Comparison of ENCODE assay signal across 1 cellular context in genomic region chr17:74776044-74776962, GRCh38.
A peak's percentile ranks its signal among the peaks of the same experiment; 100 is the strongest.
TF ChIP-seq lines count a peak whose summit lies in the region.

Gene NAT9 (minus strand): TSS chr17:74776345. CDS start chr17:74775698, 647 bp downstream.

TF ChIP-seq in HepG2, 621 proteins besides CTCF, POLR2A, EP300 and RAD21 (continued from another document and continues in another):
- no peak for TF ChIP-seq CREBL2 (CRISPR knock-in tag; IDR thresholded peaks at IDR 0.05; ENCODE audit: borderline replicate concordance)
- peak; percentile 95 for TF ChIP-seq PHF20 (CRISPR knock-in tag; IDR thresholded peaks at IDR 0.05)
- TF ChIP-seq FOSL2 (CRISPR knock-in tag; IDR thresholded peaks at IDR 0.05), result peak; percentile 56
- TF ChIP-seq MXD1 (CRISPR knock-in tag; IDR thresholded peaks at IDR 0.05), result peak; percentile 96
- no peak for TF ChIP-seq PAF1 (CRISPR knock-in tag; IDR thresholded peaks at IDR 0.05)
- no peak for TF ChIP-seq ZSCAN5A (CRISPR knock-in tag; IDR thresholded peaks at IDR 0.05; ENCODE audit: borderline replicate concordance)
- TF ChIP-seq ZNF451 (CRISPR knock-in tag; IDR thresholded peaks at IDR 0.05), result peak; percentile 58
- TF ChIP-seq STAT6 (CRISPR knock-in tag; IDR thresholded peaks at IDR 0.05; ENCODE audit: borderline replicate concordance), result no peak
- no peak for TF ChIP-seq PCBP2 (optimal IDR thresholded peaks at IDR 0.05; ENCODE audit: low read depth, low read length, poor library complexity, severe bottlenecking)
- TF ChIP-seq NFYC (CRISPR knock-in tag; IDR thresholded peaks at IDR 0.05), result peak; percentile 93
- no peak for TF ChIP-seq ISX (CRISPR knock-in tag; conservative IDR thresholded peaks at IDR 0.05)
- TF ChIP-seq POLR2AphosphoS5 (IDR thresholded peaks at IDR 0.05; ENCODE audit: low read depth, low read length), result peak; percentile 85
- TF ChIP-seq ZNF501 (CRISPR knock-in tag; IDR thresholded peaks at IDR 0.05), result peak; percentile 94
- TF ChIP-seq ZNF782 (CRISPR knock-in tag; IDR thresholded peaks at IDR 0.05; ENCODE audit: borderline replicate concordance), result peak; percentile 82; the same call in 1 of the 2 replicates
- TF ChIP-seq ZNF432 (CRISPR knock-in tag; IDR thresholded peaks at IDR 0.05; ENCODE audit: borderline replicate concordance), result no peak
- TF ChIP-seq ZNF704 (CRISPR knock-in tag; IDR thresholded peaks at IDR 0.05; ENCODE audit: borderline replicate concordance), result no peak
- TF ChIP-seq IRF9 (CRISPR knock-in tag; IDR thresholded peaks at IDR 0.05; ENCODE audit: borderline replicate concordance), result peak; percentile 84; the same call in 1 of the 2 replicates
- TF ChIP-seq PPARG (CRISPR knock-in tag; conservative IDR thresholded peaks at IDR 0.05), result no peak; the same call in 1 of the 2 replicates
- no peak; the same call in 1 of the 2 replicates for TF ChIP-seq NR2F2 (IDR thresholded peaks at IDR 0.05; ENCODE audit: borderline replicate concordance, low read depth)
- TF ChIP-seq ZBTB33 (CRISPR knock-in tag; IDR thresholded peaks at IDR 0.05), result no peak
- TF ChIP-seq POGK (CRISPR knock-in tag; conservative IDR thresholded peaks at IDR 0.05), result peak; percentile 88; the same call in 1 of the 2 replicates
- peak; percentile 83; the same call in 1 of the 2 replicates for TF ChIP-seq ZFP36L1 (CRISPR knock-in tag; IDR thresholded peaks at IDR 0.05)
- no peak for TF ChIP-seq ZNF703 (CRISPR knock-in tag; IDR thresholded peaks at IDR 0.05; ENCODE audit: borderline replicate concordance)
- peak; percentile 43; the same call in 1 of the 2 replicates for TF ChIP-seq ZNF552 (CRISPR knock-in tag; IDR thresholded peaks at IDR 0.05; ENCODE audit: borderline replicate concordance)
- peak; percentile 92 for TF ChIP-seq ZFX (CRISPR knock-in tag; IDR thresholded peaks at IDR 0.05; ENCODE audit: low read depth)
- peak; percentile 77 for TF ChIP-seq ZMYM4 (CRISPR knock-in tag; IDR thresholded peaks at IDR 0.05)
- no peak for TF ChIP-seq E2F2 (CRISPR knock-in tag; IDR thresholded peaks at IDR 0.05; ENCODE audit: borderline replicate concordance)
- TF ChIP-seq AKAP8 (CRISPR knock-in tag; IDR thresholded peaks at IDR 0.05), result no peak
- peak; percentile 64 for TF ChIP-seq ATF2 (CRISPR knock-in tag; IDR thresholded peaks at IDR 0.05)
- peak; percentile 94; the same call in 1 of the 2 replicates for TF ChIP-seq KLF15 (CRISPR knock-in tag; IDR thresholded peaks at IDR 0.05; ENCODE audit: borderline replicate concordance)
- peak; percentile 89 for TF ChIP-seq ZNF18 (CRISPR knock-in tag; IDR thresholded peaks at IDR 0.05; ENCODE audit: insufficient replicate concordance)
- TF ChIP-seq STAT5B (CRISPR knock-in tag; IDR thresholded peaks at IDR 0.05), result peak; percentile 73; the same call in 1 of the 2 replicates
- TF ChIP-seq AGO1 (IDR thresholded peaks at IDR 0.05; ENCODE audit: low read depth, low read length, poor library complexity, severe bottlenecking), result peak; percentile 76
- TF ChIP-seq BRD4 (CRISPR knock-in tag; IDR thresholded peaks at IDR 0.05), result no peak
- no peak for TF ChIP-seq ZXDC (CRISPR knock-in tag; IDR thresholded peaks at IDR 0.05)
- TF ChIP-seq RFX5 (IDR thresholded peaks at IDR 0.05; ENCODE audit: low read depth, low read length), result peak; percentile 24; the same call in 1 of the 2 replicates
